ENCODE assay signal across 8 cellular contexts in genomic region chr11:131748146-131749050, GRCh38.
DNase-seq lines count a peak whose midpoint lies in the region; ATAC-seq and TF ChIP-seq lines count a peak whose summit lies in the region.

No MANE protein-coding gene starts in this region.

- no peaks in the 10 kb centered on the region for H3K36me3 Mint-ChIP-seq in activated CD4-positive, alpha-beta T cell treated with anti-CD3 and anti-CD28 coated beads for 36 hours (ENCODE audit: low read depth)
- H3K36me3 Mint-ChIP-seq in H9 (ENCODE audit: insufficient read depth in 1 of 3, low read depth in 3 of 3) (no peaks in the 10 kb centered on the region), osteocyte (ENCODE audit: unreplicated experiment) (no peaks in the 10 kb centered on the region)

- peaks cover 3% of the 10 kb centered on the region for H3K9me3 Mint-ChIP-seq in activated CD4-positive, alpha-beta T cell treated with anti-CD3 and anti-CD28 coated beads for 36 hours (ENCODE audit: low read depth)
- H3K9me3 Mint-ChIP-seq in H9 (peaks cover 2 to 3% of the 10 kb centered on the region in 2 experiments; a peak in 4 of 5 replicates), osteocyte (ENCODE audit: unreplicated experiment) (no peaks in the 10 kb centered on the region)

- TF ChIP-seq POLR2A in NB4 (IDR thresholded peaks at IDR 0.05; ENCODE audit: extremely low read depth, insufficient read length): no peak

- intact Hi-C loops in activated CD4-positive, alpha-beta T cell treated with anti-CD3 and anti-CD28 coated beads for 36 hours (cut with DNase I, micrococcal nuclease): loop anchor here (1.0 to 5.0 kb wide), 5 partner anchors 279 to 1193 kb away; no protein-coding TSS in a partner anchor

- no peaks in the 10 kb centered on the region for H3K4me1 Mint-ChIP-seq in activated CD4-positive, alpha-beta T cell treated with anti-CD3 and anti-CD28 coated beads for 36 hours
- peaks cover 9 to 10% of the 10 kb centered on the region in 2 experiments; a peak in 3 of 4 replicates for H3K4me1 Mint-ChIP-seq in H9
- peaks cover 25% of the 10 kb centered on the region for H3K4me1 Mint-ChIP-seq in osteocyte (ENCODE audit: unreplicated experiment)

- no peaks in the 10 kb centered on the region for H3K79me1 ChIP-seq in H9 (ENCODE audit: insufficient read depth, low read depth, low read length, poor library complexity, severe bottlenecking)

- no peaks in the 10 kb centered on the region for H3K79me2 ChIP-seq in H9 (ENCODE audit: insufficient read depth, low read length)

- H2AK5ac ChIP-seq in H9 (ENCODE audit: insufficient read length, low read length): no peak overlapping the region

- H2BK15ac ChIP-seq in H9 (ENCODE audit: low read depth, low read length): no peak overlapping the region

- H2AFZ ChIP-seq in H9 (ENCODE audit: low read length): no peak overlapping the region

- H3K4ac ChIP-seq in H9 (ENCODE audit: low read depth, low read length): no peak overlapping the region

- DNase-seq in activated CD4-positive, alpha-beta T cell treated with anti-CD3 and anti-CD28 coated beads for 36 hours: peak; percentile 67
- DNase-seq in activated CD4-positive, alpha-beta T cell treated with anti-CD3 and anti-CD28 coated beads for 1 hour: no peak
- DNase-seq in H9: peak; percentile 62
- peak; percentile 59 for DNase-seq in NB4 (ENCODE audit: low read depth)
- peak; percentile 80 to 91 for DNase-seq in foreskin fibroblast
- DNase-seq in osteocyte (ENCODE audit: extremely low spot score, unreplicated experiment): no peak

- no peak overlapping the region for H3K9ac ChIP-seq in H9 (ENCODE audit: extremely low read depth, insufficient read length, low read length)

- POLR2A ChIA-PET in activated CD4-positive, alpha-beta T cell treated with anti-CD3 and anti-CD28 coated beads for 36 hours (lab: Charles Lee): no interaction called here

- H3K9me3 ChIP-seq in H9 (ENCODE audit: control insufficient read depth, low read depth, low read length): no peaks in the 10 kb centered on the region

- no peak overlapping the region for H3K23ac ChIP-seq in H9 (ENCODE audit: insufficient read length, low read depth, low read length)

- H3K4me2 ChIP-seq in H9 (ENCODE audit: insufficient read depth, insufficient read length, low read length): no peak overlapping the region

- TF ChIP-seq CTCF in H9 (conservative IDR thresholded peaks at IDR 0.05) (peak; percentile 90), NB4 (IDR thresholded peaks at IDR 0.05; ENCODE audit: low read depth, low read length) (peak; percentile 75), VCaP (conservative IDR thresholded peaks at IDR 0.05) (peak; percentile 98), foreskin fibroblast (IDR thresholded peaks at IDR 0.05; ENCODE audit: low read depth, low read length) (peak; percentile 78), osteocyte (IDR thresholded peaks at IDR 0.05) (peak; percentile 92)

- H3K27me3 Mint-ChIP-seq in activated CD4-positive, alpha-beta T cell treated with anti-CD3 and anti-CD28 coated beads for 36 hours: peaks cover 10% of the 10 kb centered on the region
- H3K27me3 Mint-ChIP-seq in H9 (ENCODE audit: low read depth) (peaks cover 2% of the 10 kb centered on the region; the same call in 1 of the 2 replicates), osteocyte (ENCODE audit: unreplicated experiment) (no peaks in the 10 kb centered on the region)

- no peak for ATAC-seq in activated CD4-positive, alpha-beta T cell treated with anti-CD3 and anti-CD28 coated beads for 36 hours
- no peak for ATAC-seq in HG03280 (IDR thresholded peaks at IDR 0.05; ENCODE audit: unreplicated experiment)

- H4K8ac ChIP-seq in H9 (replicated peaks; ENCODE audit: insufficient read length, low read depth, low read length): no peak overlapping the region

- WGBS in H9 (ENCODE audit: extremely low coverage, insufficient read length, low lambda C conversion rate): no CpG with 5 or more reads among the region's 15 CpGs

- no peak overlapping the region for H2BK20ac ChIP-seq in H9 (ENCODE audit: low read depth, low read length, poor library complexity, severe bottlenecking)

- H3K23me2 ChIP-seq in H9 (ENCODE audit: insufficient read length, low read depth, low read length, poor library complexity, severe bottlenecking): no peaks in the 10 kb centered on the region

- H4K5ac ChIP-seq in H9 (ENCODE audit: insufficient read length, low read depth, low read length): no peak overlapping the region

- H4K91ac ChIP-seq in H9 (ENCODE audit: insufficient read length, low read depth, low read length): no peak overlapping the region

- H3K4me3 ChIP-seq in NB4 (ENCODE audit: low read depth, low read length) (no peak overlapping the region), foreskin fibroblast (ENCODE audit: low read depth in 1 of 2, low read length in 2 of 2) (no peak overlapping the region)

- H3K27ac ChIP-seq in H9 (ENCODE audit: insufficient read length, low read depth, low read length) (no peak overlapping the region), VCaP (no peak overlapping the region)

- no peak overlapping the region for H3K27ac Mint-ChIP-seq in activated CD4-positive, alpha-beta T cell treated with anti-CD3 and anti-CD28 coated beads for 36 hours
- peak overlapping the region in 1 of 3 experiments; percentile 7; a peak in 1 of 7 replicates for H3K27ac Mint-ChIP-seq in H9
- peak overlapping the region; percentile 41 for H3K27ac Mint-ChIP-seq in osteocyte (ENCODE audit: unreplicated experiment)

- CTCF ChIA-PET in activated CD4-positive, alpha-beta T cell treated with anti-CD3 and anti-CD28 coated beads for 36 hours (lab: Charles Lee): interaction anchor here (0.6 to 1.6 kb wide), 10 partner anchors 9 to 1828 kb away, joined by 3 to 6 read pairs (median 4); no protein-coding TSS in a partner anchor

- no peak overlapping the region for H2BK120ac ChIP-seq in H9 (ENCODE audit: low read depth, low read length, poor library complexity, severe bottlenecking)

- H3K27me3 ChIP-seq in H9 (ENCODE audit: insufficient read depth, low read length): no peaks in the 10 kb centered on the region

- no peak overlapping the region for H2BK5ac ChIP-seq in H9 (ENCODE audit: insufficient read length, low read length)

- H3K4me1 ChIP-seq in H9 (ENCODE audit: insufficient read depth, low read length): no peaks in the 10 kb centered on the region

- no peak overlapping the region for H3K14ac ChIP-seq in H9 (ENCODE audit: insufficient read depth, low read length)

- H2BK12ac ChIP-seq in H9 (ENCODE audit: insufficient read length, low read depth, low read length): no peak overlapping the region

- no peak overlapping the region for H3K18ac ChIP-seq in H9 (ENCODE audit: insufficient read length, low read depth, low read length)

- no peak overlapping the region for H3K4me3 Mint-ChIP-seq in activated CD4-positive, alpha-beta T cell treated with anti-CD3 and anti-CD28 coated beads for 36 hours
- no peak overlapping the region for H3K4me3 Mint-ChIP-seq in H9
- H3K4me3 Mint-ChIP-seq in osteocyte (ENCODE audit: unreplicated experiment): no peak overlapping the region

- no peak overlapping the region for H3T11ph ChIP-seq in H9 (ENCODE audit: low read length)

- H3K56ac ChIP-seq in H9 (ENCODE audit: insufficient read length, low read depth, low read length): no peak overlapping the region

- H4K20me1 ChIP-seq in H9 (ENCODE audit: control insufficient read depth, insufficient read depth, insufficient read length): no peaks in the 10 kb centered on the region

Comparison
In these comparisons a context has a peak if more than half of its experiments do, and no peak if none do; other contexts are left out.
1. DNase-seq: peak in activated CD4-positive, alpha-beta T cell treated with anti-CD3 and anti-CD28 coated beads for 36 hours (single experiment), H9 (single experiment), NB4 (single experiment) and foreskin fibroblast (2 of 2); none in activated CD4-positive, alpha-beta T cell treated with anti-CD3 and anti-CD28 coated beads for 1 hour (single experiment) and osteocyte (single experiment).
2. Peak in every context shown above with its lines, with median percentiles within 50 percentile points of each other: CTCF ChIP-seq.